ENCODE assay signal across 1 cellular context in the genomic region with DNA sequence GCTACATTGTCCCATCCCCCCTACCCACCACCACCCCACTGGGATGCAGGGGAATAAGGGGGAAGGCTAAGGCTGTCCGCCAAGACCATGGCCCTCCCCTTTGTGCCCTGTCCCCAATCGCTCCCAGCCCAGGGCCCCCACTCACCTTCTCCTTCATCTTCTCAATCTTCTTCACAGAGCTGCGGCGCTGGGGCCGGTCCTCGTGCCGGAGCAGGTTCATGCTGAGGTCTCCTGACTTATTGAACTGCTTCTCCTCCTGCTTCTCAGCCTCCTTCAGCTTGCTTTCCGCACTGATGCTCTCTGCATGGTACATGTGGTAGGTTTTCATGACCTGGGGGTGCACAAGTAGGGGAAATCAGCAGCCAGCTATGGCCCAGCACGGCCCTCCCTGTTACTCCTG.
TF ChIP-seq lines count a peak whose summit lies in the region.

No MANE protein-coding gene starts in this region.

TF ChIP-seq in H1, 55 proteins besides CTCF, POLR2A, EP300 and RAD21 (continued from another document):
- TF ChIP-seq FOSL1 (IDR thresholded peaks at IDR 0.05; ENCODE audit: insufficient read depth, low read depth, low read length), result no peak
- no peak for TF ChIP-seq BACH1 (IDR thresholded peaks at IDR 0.05; ENCODE audit: low read length)
- TF ChIP-seq CREB1 (IDR thresholded peaks at IDR 0.05), result no peak
TF ChIP-seq in H1: peak in this region for 0.
